Comparison of ENCODE assay signal across 21 cellular contexts in genomic region chr3:58358092-58358491, GRCh38. TPM values are rescaled to one million over a fixed set of nuclear protein-coding genes. Genes with fewer than 3 reads are reported as not detected.
DNase-seq lines count a peak whose midpoint lies in the region; ATAC-seq and TF ChIP-seq lines count a peak whose summit lies in the region.
"Had no signal": no experiment of that assay in that cellular context is flagged by ENCODE, and none has a peak within 500 bp of the region (broad histone marks: within the 10 kb centered on the region; RNA-seq: fewer than 3 reads in every experiment).

No MANE protein-coding gene starts in this region.

- H3K4me1 Mint-ChIP-seq in activated CD8-positive, alpha-beta T cell treated with anti-CD3 and anti-CD28 coated beads, Interleukin-2, amount 10 ng/mL, durations not matched to agents 7 days and 5 days (ENCODE audit: low read depth): peaks cover 48% of the 10 kb centered on the region
- H3K4me1 Mint-ChIP-seq in effector memory CD8-positive, alpha-beta T cell (ENCODE audit: low read depth in 2 of 2): peaks cover 17 to 18% of the 10 kb centered on the region in 2 donors

- H3K9ac ChIP-seq in rectal smooth muscle tissue (ENCODE audit: low read length): no peak overlapping the region
- H3K9ac ChIP-seq: BLaER1 treated with 17β-estradiol and CSF1 and Interleukin-3, amounts not matched to agents 10 nM and 100 nM had no signal

- no peaks in the 10 kb centered on the region for H3K9me3 ChIP-seq in psoas muscle
- H3K9me3 ChIP-seq: ascending aorta had no signal

- intact Hi-C loops in psoas muscle (cut with DNase I): no loop called here

- H3K4me3 ChIP-seq in HL-60 (replicated peaks; ENCODE audit: insufficient read depth, low read length) (no peak overlapping the region), rectal smooth muscle tissue (ENCODE audit: low read length) (no peak overlapping the region), psoas muscle (no peak overlapping the region)
- H3K4me3 ChIP-seq: ascending aorta; BLaER1 treated with 17β-estradiol and CSF1 and Interleukin-3, amounts not matched to agents 10 nM and 100 nM; GM12878 had no signal

- CTCF ChIA-PET in activated CD8-positive, alpha-beta T cell treated with anti-CD3 and anti-CD28 coated beads, Interleukin-2, amount 10 ng/mL, durations not matched to agents 7 days and 5 days (lab: Charles Lee): interaction anchor here (0.6 to 1.2 kb wide), 2 partner anchors 51 to 62 kb away, joined by 3 to 5 read pairs; partner anchors contain the start of genes HTD2 and RPP14

- 96 to 100% (median 97%) methylated on average over 3 of the region's 3 CpGs for WGBS in psoas muscle, 3 donors

- H3K27ac ChIP-seq in HL-60 (replicated peaks) (0 out of 2 replicates have a peak overlapping the region, but pooled peaks have one; percentile 98), rectal smooth muscle tissue (ENCODE audit: low read depth, low read length) (peak overlapping the region; percentile 22), psoas muscle (no peak overlapping the region)
- H3K27ac ChIP-seq: ascending aorta had no signal

- no peaks in the 10 kb centered on the region for H3K27me3 ChIP-seq in HL-60 (ENCODE audit: insufficient read depth, poor library complexity, severe bottlenecking)
- H3K27me3 ChIP-seq in rectal smooth muscle tissue (ENCODE audit: control insufficient read depth, insufficient read depth, low read length): no peaks in the 10 kb centered on the region
- H3K27me3 ChIP-seq in psoas muscle (ENCODE audit: insufficient read depth in 3 of 3, low read length in 2 of 3): no peaks in the 10 kb centered on the region
- H3K27me3 ChIP-seq: ascending aorta; BLaER1 treated with 17β-estradiol and CSF1 and Interleukin-3, amounts not matched to agents 10 nM and 100 nM had no signal

- no peak overlapping the region for H3K4me3 Mint-ChIP-seq in activated CD8-positive, alpha-beta T cell treated with anti-CD3 and anti-CD28 coated beads, Interleukin-2, amount 10 ng/mL, durations not matched to agents 7 days and 5 days
- H3K4me3 Mint-ChIP-seq in effector memory CD8-positive, alpha-beta T cell: no peak overlapping the region
- H3K4me3 Mint-ChIP-seq: HFFc6, type B pancreatic cell had no signal

- DNase-seq in activated CD4-positive, alpha-beta T cell treated with anti-CD3 and anti-CD28 coated beads for 48 hours: peak; percentile 28
- DNase-seq in activated CD4-positive, alpha-beta T cell treated with anti-CD3 and anti-CD28 coated beads for 4 hours: no peak
- DNase-seq in HL-60 (ENCODE audit: low read depth in 1 of 2, low spot score in 1 of 2) (no peak), psoas muscle (no peak)
- DNase-seq in activated CD8-positive, alpha-beta T cell treated with anti-CD3 and anti-CD28 coated beads, Interleukin-2, amount 10 ng/mL, durations not matched to agents 7 days and 5 days: no peak
- DNase-seq in effector memory CD8-positive, alpha-beta T cell: no peak
- DNase-seq: GF-D8, HFFc6, Kasumi-1, mammary epithelial cell, NCI-H69, PC-3, posterior cingulate gyrus, SIG-M5, small intestine had no signal

- H3K36me3 ChIP-seq in rectal smooth muscle tissue (ENCODE audit: control insufficient read depth, insufficient read depth, low read length) (no peaks in the 10 kb centered on the region), psoas muscle (ENCODE audit: insufficient read depth in 1 of 2, low read depth in 1 of 2) (no peaks in the 10 kb centered on the region)
- H3K36me3 ChIP-seq: ascending aorta had no signal

- H3K9me3 Mint-ChIP-seq in activated CD8-positive, alpha-beta T cell treated with anti-CD3 and anti-CD28 coated beads, Interleukin-2, amount 10 ng/mL, durations not matched to agents 7 days and 5 days (ENCODE audit: insufficient read depth): no peaks in the 10 kb centered on the region
- no peaks in the 10 kb centered on the region for H3K9me3 Mint-ChIP-seq in effector memory CD8-positive, alpha-beta T cell
- H3K9me3 Mint-ChIP-seq: HFFc6, type B pancreatic cell had no signal

- H3K27me3 Mint-ChIP-seq in activated CD8-positive, alpha-beta T cell treated with anti-CD3 and anti-CD28 coated beads, Interleukin-2, amount 10 ng/mL, durations not matched to agents 7 days and 5 days (ENCODE audit: low read depth): no peaks in the 10 kb centered on the region
- no peaks in the 10 kb centered on the region for H3K27me3 Mint-ChIP-seq in effector memory CD8-positive, alpha-beta T cell
- H3K27me3 Mint-ChIP-seq: type B pancreatic cell had no signal

- no peak for ATAC-seq in activated CD8-positive, alpha-beta T cell treated with anti-CD3 and anti-CD28 coated beads, Interleukin-2, amount 10 ng/mL, durations not matched to agents 7 days and 5 days
- ATAC-seq in GM19324 (IDR thresholded peaks at IDR 0.05; ENCODE audit: low FRiP score, unreplicated experiment) (no peak), psoas muscle (no peak)
- ATAC-seq in effector memory CD8-positive, alpha-beta T cell (replicated peaks): no peak
- ATAC-seq: GM12878, PC-3 had no signal

- H3K4me1 ChIP-seq in rectal smooth muscle tissue (ENCODE audit: control insufficient read depth, insufficient read depth, low read length) (peaks cover 6% of the 10 kb centered on the region), psoas muscle (peaks cover 17% of the 10 kb centered on the region)
- H3K4me1 ChIP-seq: ascending aorta had no signal

- no peak for TF ChIP-seq CTCF in HL-60 (IDR thresholded peaks at IDR 0.05; ENCODE audit: insufficient read depth, low read length)
- no peak for TF ChIP-seq CTCF in psoas muscle (IDR thresholded peaks at IDR 0.05)

- peaks cover 4% of the 10 kb centered on the region for H3K36me3 Mint-ChIP-seq in activated CD8-positive, alpha-beta T cell treated with anti-CD3 and anti-CD28 coated beads, Interleukin-2, amount 10 ng/mL, durations not matched to agents 7 days and 5 days (ENCODE audit: low read depth)
- peaks cover 7% of the 10 kb centered on the region for H3K36me3 Mint-ChIP-seq in effector memory CD8-positive, alpha-beta T cell (ENCODE audit: insufficient read depth)

- H3K27ac Mint-ChIP-seq in activated CD8-positive, alpha-beta T cell treated with anti-CD3 and anti-CD28 coated beads, Interleukin-2, amount 10 ng/mL, durations not matched to agents 7 days and 5 days: peak overlapping the region; percentile 34
- no peak overlapping the region for H3K27ac Mint-ChIP-seq in effector memory CD8-positive, alpha-beta T cell
- H3K27ac Mint-ChIP-seq: HFFc6, type B pancreatic cell had no signal

- POLR2A ChIA-PET in activated CD8-positive, alpha-beta T cell treated with anti-CD3 and anti-CD28 coated beads, Interleukin-2, amount 10 ng/mL, durations not matched to agents 7 days and 5 days (lab: Charles Lee): no interaction called here

RNA-seq across cellular contexts. Expression of gene PXK, which starts 25.4 kb away (rescaled TPM):
- total RNA-seq in activated CD8-positive, alpha-beta T cell treated with anti-CD3 and anti-CD28 coated beads, Interleukin-2, amount 10 ng/mL, durations not matched to agents 7 days and 5 days: 10 to 100 TPM; 31.5 to 33.4 TPM
- 10 to 100 TPM; 15.5 to 17.5 (median 16.5) TPM for total RNA-seq in psoas muscle
- 10 to 100 TPM in 1 of 3 donors, 1 to 10 TPM in 2; 3.4 to 14.7 (median 8.6) TPM for polyA plus RNA-seq in psoas muscle

RNA-seq across cellular contexts. Expression of gene HTD2, which starts 51.8 kb away (rescaled TPM):
- 1 to 10 TPM; 7.6 to 8.1 TPM for total RNA-seq in activated CD8-positive, alpha-beta T cell treated with anti-CD3 and anti-CD28 coated beads, Interleukin-2, amount 10 ng/mL, durations not matched to agents 7 days and 5 days
- total RNA-seq in psoas muscle: 10 to 100 TPM; 12.0 to 17.9 (median 15.8) TPM
- polyA plus RNA-seq in psoas muscle: 10 to 100 TPM; 10.9 to 37.0 (median 12.5) TPM

RNA-seq across cellular contexts. Expression of gene RPP14, which starts 52.0 kb away (rescaled TPM):
- 10 to 100 TPM; 12.8 to 15.1 TPM for total RNA-seq in activated CD8-positive, alpha-beta T cell treated with anti-CD3 and anti-CD28 coated beads, Interleukin-2, amount 10 ng/mL, durations not matched to agents 7 days and 5 days
- total RNA-seq in psoas muscle: 10 to 100 TPM; 24.9 to 35.0 (median 30.0) TPM
- 10 to 100 TPM; 17.3 to 36.6 (median 23.2) TPM for polyA plus RNA-seq in psoas muscle
